ENCODE assay signal across 8 cellular contexts in genomic region chr12:57835366-57836288, GRCh38. TPM values are rescaled to one million over a fixed set of nuclear protein-coding genes. Genes with fewer than 3 reads are reported as not detected.
DNase-seq lines count a peak whose midpoint lies in the region; ATAC-seq, FAIRE-seq and TF ChIP-seq lines count a peak whose summit lies in the region.

No MANE protein-coding gene starts in this region.

- 0 out of 2 replicates have a peak overlapping the region, but pooled peaks have one; percentile 63 for H3K27ac ChIP-seq in HUES64 (ENCODE audit: low read depth, low read length)
- peak overlapping the region; percentile 75 for H3K27ac ChIP-seq in GM12878 (ENCODE audit: control insufficient read depth, insufficient read depth)
- peak overlapping the region; percentile 59 for H3K27ac ChIP-seq in muscle layer of colon (ENCODE audit: low read depth, low read length)

- peaks cover 58% of the 10 kb centered on the region for H3K4me1 ChIP-seq in HUES64 (ENCODE audit: insufficient read depth, low read length)
- peaks cover 89% of the 10 kb centered on the region for H3K4me1 ChIP-seq in GM12878 (ENCODE audit: control insufficient read depth, insufficient read depth, low read length)
- H3K4me1 ChIP-seq in muscle layer of colon (ENCODE audit: insufficient read depth, low read length) = peaks cover 94% of the 10 kb centered on the region

- no peak for FAIRE-seq in GM12878 (lab: Jason Lieb, UNC)

- ATAC-seq in GM12878 (no peak), GM19467 (IDR thresholded peaks at IDR 0.05; ENCODE audit: unreplicated experiment) (no peak), HG02981 (IDR thresholded peaks at IDR 0.05; ENCODE audit: unreplicated experiment) (no peak)

- no peak for TF ChIP-seq RAD21 in GM12878 (IDR thresholded peaks at IDR 0.05; ENCODE audit: insufficient read depth, low read depth, low read length)

- peak overlapping the region; percentile 51 for H3K4me2 ChIP-seq in GM12878 (ENCODE audit: control insufficient read depth, insufficient read depth)

- H3K9ac ChIP-seq in HUES64 (ENCODE audit: low read depth, low read length) = no peak overlapping the region; the same call in 1 of the 2 replicates
- peak overlapping the region; percentile 52 for H3K9ac ChIP-seq in GM12878 (ENCODE audit: control insufficient read depth, insufficient read depth, low read length)
- peak overlapping the region; percentile 13 for H3K9ac ChIP-seq in muscle layer of colon (ENCODE audit: low read length)

- TF ChIP-seq CTCF in AG04449 (IDR thresholded peaks at IDR 0.05; ENCODE audit: insufficient read depth, low read length, missing control alignments) (no peak), GM12878 (IDR thresholded peaks at IDR 0.05 in 2 of 3, conservative IDR thresholded peaks at IDR 0.05 in 1 of 3; ENCODE audit: control insufficient read depth in 2 of 3, extremely low read depth in 1 of 3, insufficient read depth in 1 of 3, low read depth in 3 of 3, low read length in 3 of 3) (no peak)

- no peaks in the 10 kb centered on the region for H3K9me3 ChIP-seq in HUES64 (ENCODE audit: insufficient read depth, low read depth, low read length)
- no peaks in the 10 kb centered on the region for H3K9me3 ChIP-seq in GM12878 (replicated peaks; ENCODE audit: control insufficient read depth, insufficient read depth, low read length)
- no peaks in the 10 kb centered on the region for H3K9me3 ChIP-seq in muscle layer of colon (ENCODE audit: low read length)

- SMC1A ChIA-PET in GM12878 (lab: Charles Lee; ENCODE audit: uncharacterized antibody, unreplicated experiment) = interaction anchor here (0.7 to 17.6 kb wide), 13 partner anchors 8 to 98 kb away, joined by 3 to 416 read pairs (median 3); partner anchors contain the start of gene TSFM

- TF ChIP-seq EP300 in GM12878 (IDR thresholded peaks at IDR 0.05; ENCODE audit: borderline replicate concordance in 1 of 2, control insufficient read depth in 1 of 2, low read depth in 2 of 2, low read length in 2 of 2) = no peak

- in situ Hi-C loops in GM12878 (cut with MboI) = no loop called here

- CTCF ChIA-PET in AG04449 (lab: Yijun Ruan, JAX) = interaction anchor here (1.0 to 18.0 kb wide), 8 partner anchors 9 to 67 kb away, joined by 3 to 484 read pairs (median 4); partner anchors contain the start of gene TSFM
- CTCF ChIA-PET in GM12878 (lab: Yijun Ruan, JAX) = interaction anchor here (0.9 to 8.4 kb wide), 7 partner anchors 10 to 79 kb away, joined by 3 to 226 read pairs (median 10); partner anchors contain the start of genes CTDSP2 and TSFM

- H3K4me3 ChIP-seq in AG04449 (ENCODE audit: low read depth, low read length) (peak overlapping the region; percentile 8), HUES64 (ENCODE audit: low read length) (no peak overlapping the region), GM12878 (peak overlapping the region; percentile 46), muscle layer of colon (ENCODE audit: low read depth in 1 of 2, low read length in 2 of 2) (peak overlapping the region in 1 of 2 donors; percentile 33)

- WGBS in HUES64 = 89% methylated on average over 9 of the region's 9 CpGs
- WGBS in GM12878 (ENCODE audit: insufficient coverage, insufficient replicate concordance, low lambda C conversion rate, missing lambda C conversion rate) = 68% methylated on average over 9 of the region's 9 CpGs

- POLR2A ChIA-PET in AG04449 (lab: Yijun Ruan, JAX) = interaction anchor here (0.5 to 2.8 kb wide), 7 partner anchors 9 to 1483 kb away, joined by 3 to 15 read pairs (median 8); partner anchors contain the start of gene CTDSP2
- POLR2A ChIA-PET in GM12878 (lab: Charles Lee) = interaction anchor here (1.1 to 8.1 kb wide), 4 partner anchors 10 to 105 kb away, joined by 3 to 112 read pairs (median 15); partner anchors contain the start of genes ATP23, CTDSP2, EEF1AKMT3 and METTL1

- no peaks in the 10 kb centered on the region for H3K27me3 ChIP-seq in HUES64 (ENCODE audit: insufficient read depth, low read length)
- H3K27me3 ChIP-seq in GM12878 (replicated peaks in 1 of 2; ENCODE audit: control insufficient read depth in 2 of 2, insufficient read depth in 2 of 2, low read length in 1 of 2) = no peaks in the 10 kb centered on the region
- no peaks in the 10 kb centered on the region for H3K27me3 ChIP-seq in muscle layer of colon (ENCODE audit: control insufficient read depth in 1 of 2, insufficient read depth in 2 of 2, low read length in 2 of 2)

- no TSS peak for BruUV-seq in GM12878 (replicated peaks; lab: Mats Ljungman, UMichigan)

- H3K79me2 ChIP-seq in GM12878 (ENCODE audit: control insufficient read depth, insufficient read depth, low read length) = peaks cover 78% of the 10 kb centered on the region

- DNase-seq in AG04449 (ENCODE audit: low read depth, low spot score) = no peak
- no peak for DNase-seq in GM12878 (ENCODE audit: low read depth, low spot score)
- DNase-seq in GOT3 (lab: John Stamatoyannopoulos, UW) = no peak
- no peak for DNase-seq in NCI-H2029 treated with DMSO at 0.1 percent for 48 hours (lab: John Stamatoyannopoulos, UW)

- peaks cover 2% of the 10 kb centered on the region for H4K20me1 ChIP-seq in GM12878 (ENCODE audit: control insufficient read depth, insufficient read depth)

- no peak overlapping the region for H2AFZ ChIP-seq in GM12878 (ENCODE audit: control insufficient read depth, low read depth, low read length)

- RAD21 ChIA-PET in GM12878 (lab: Charles Lee; ENCODE audit: unreplicated experiment) = interaction anchor here (0.6 to 8.5 kb wide), 5 partner anchors 10 to 626 kb away, joined by 3 to 273 read pairs (median 3); partner anchors contain the start of gene CTDSP2

- no peak for TF ChIP-seq POLR2A in GM12878 (IDR thresholded peaks at IDR 0.05; ENCODE audit: low read depth, low read length)

- intact Hi-C loops in GM12878 (cut with micrococcal nuclease; ENCODE audit: unreplicated experiment) = no loop called here

- no peaks in the 10 kb centered on the region for H3K36me3 ChIP-seq in HUES64 (ENCODE audit: insufficient read depth, low read length)
- no peaks in the 10 kb centered on the region for H3K36me3 ChIP-seq in GM12878 (ENCODE audit: control insufficient read depth in 2 of 2, insufficient read depth in 2 of 2, low read length in 1 of 2)
- H3K36me3 ChIP-seq in muscle layer of colon (ENCODE audit: insufficient read depth, low read length) = peaks cover 6% of the 10 kb centered on the region

RNA-seq across cellular contexts. Expression of gene CTDSP2, which starts 10.9 kb away (rescaled TPM):
- 54.8 TPM for polyA plus RNA-seq in HUES64 (2013, experiment 1 of 2)
- polyA plus RNA-seq in HUES64 (2013, experiment 2 of 2) = 65.4 TPM
- total RNA-seq in GM12878 (2013; cell fraction: nucleolus; rRNA removed) = 60.6 and 61.3 TPM in 2 replicates
- total RNA-seq in GM12878 (2014; rRNA removed) = 65.8 and 73.1 TPM in 2 replicates
- total RNA-seq in GM12878 (2014; rRNA removed; fragmentation: Illumina TruSeq; extraction: Trizol) = 42.5 and 44.9 TPM in 2 replicates
- 98.2 and 99.5 TPM in 2 replicates for total RNA-seq in GM12878 (2021)
- 43.7 TPM for polyA plus RNA-seq in GM12878 (2011; ENCODE audit: low read depth)
- polyA plus RNA-seq in GM12878 (2011; rRNA removed) = 55.8 and 82.2 TPM in 2 replicates
- 107 and 130 TPM in 2 replicates for polyA plus RNA-seq in GM12878 (2011; cell fraction: cytosol; rRNA removed)
- polyA plus RNA-seq in GM12878 (2011; cell fraction: nucleus; rRNA removed) = 96.3 and 105 TPM in 2 replicates
- polyA plus RNA-seq in GM12878 (2012) = 55.5 and 61.5 TPM in 2 replicates
- 60.8 and 79.9 TPM in 2 replicates for polyA plus RNA-seq in GM12878 (2014; fragmentation: Illumina TruSeq; extraction: Trizol)
- 10 to 100 TPM; 17.3 to 19.0 TPM for polyA plus RNA-seq in GM12878 (2014; fragmentation: Nextera tagmentation; extraction: Ambion mirVana)
- polyA plus RNA-seq in GM12878 (2014; rRNA removed) = 72.6 and 76.7 TPM in 2 replicates
- 10 to 100 TPM; 33.0 to 40.7 TPM for polyA plus RNA-seq in GM12878 (2016; fragmentation: Nextera tagmentation; extraction: Ambion mirVana)
- 87.3 and 116 TPM in 2 replicates for polyA minus RNA-seq in GM12878 (2011; rRNA and poly(A)+ RNA removed)
- polyA minus RNA-seq in GM12878 (2011; cell fraction: cytosol; rRNA and poly(A)+ RNA removed) = 35.7 and 38.5 TPM in 2 replicates
- polyA minus RNA-seq in GM12878 (2011; cell fraction: nucleus; rRNA and poly(A)+ RNA removed) = 43.9 and 46.0 TPM in 2 replicates

RNA-seq across cellular contexts. Expression of gene AVIL, which starts 17.1 kb away (rescaled TPM):
- polyA plus RNA-seq in HUES64 (2013, experiment 1 of 2) = 0.25 TPM
- polyA plus RNA-seq in HUES64 (2013, experiment 2 of 2) = not detected
- total RNA-seq in GM12878 (2013; cell fraction: nucleolus; rRNA removed) = 1.3 and 1.6 TPM in 2 replicates
- 0.71 and 0.79 TPM in 2 replicates for total RNA-seq in GM12878 (2014; rRNA removed)
- total RNA-seq in GM12878 (2014; rRNA removed; fragmentation: Illumina TruSeq; extraction: Trizol) = 0.85 and 0.97 TPM in 2 replicates
- total RNA-seq in GM12878 (2021) = 0.48 and 1.1 TPM in 2 replicates
- 0.30 TPM for polyA plus RNA-seq in GM12878 (2011; ENCODE audit: low read depth)
- 0.42 and 0.49 TPM in 2 replicates for polyA plus RNA-seq in GM12878 (2011; rRNA removed)
- 0.13 and 0.18 TPM in 2 replicates for polyA plus RNA-seq in GM12878 (2011; cell fraction: cytosol; rRNA removed)
- 1.7 and 1.9 TPM in 2 replicates for polyA plus RNA-seq in GM12878 (2011; cell fraction: nucleus; rRNA removed)
- 0.73 and 0.87 TPM in 2 replicates for polyA plus RNA-seq in GM12878 (2012)
- polyA plus RNA-seq in GM12878 (2014; fragmentation: Illumina TruSeq; extraction: Trizol) = 0.93 and 1.5 TPM in 2 replicates
- polyA plus RNA-seq in GM12878 (2014; fragmentation: Nextera tagmentation; extraction: Ambion mirVana) = under 1 TPM; 0.53 to 0.68 TPM
- 0.76 and 1.5 TPM in 2 replicates for polyA plus RNA-seq in GM12878 (2014; rRNA removed)
- polyA plus RNA-seq in GM12878 (2016; fragmentation: Nextera tagmentation; extraction: Ambion mirVana) = under 1 TPM; 0.83 to 0.84 TPM
- 0.66 and 0.77 TPM in 2 replicates for polyA minus RNA-seq in GM12878 (2011; rRNA and poly(A)+ RNA removed)
- polyA minus RNA-seq in GM12878 (2011; cell fraction: cytosol; rRNA and poly(A)+ RNA removed) = not detected in 2 replicates
- 0.48 TPM in 1 of 2 replicates, not detected in the other for polyA minus RNA-seq in GM12878 (2011; cell fraction: nucleus; rRNA and poly(A)+ RNA removed)

RNA-seq across cellular contexts. Expression of gene TSFM, which starts 53.0 kb away (rescaled TPM):
- polyA plus RNA-seq in HUES64 (2013, experiment 1 of 2) = 30.4 TPM
- 31.9 TPM for polyA plus RNA-seq in HUES64 (2013, experiment 2 of 2)
- 13.6 and 15.4 TPM in 2 replicates for total RNA-seq in GM12878 (2013; cell fraction: nucleolus; rRNA removed)
- total RNA-seq in GM12878 (2014; rRNA removed) = 35.2 and 36.7 TPM in 2 replicates
- 35.1 and 38.9 TPM in 2 replicates for total RNA-seq in GM12878 (2014; rRNA removed; fragmentation: Illumina TruSeq; extraction: Trizol)
- 47.0 and 51.6 TPM in 2 replicates for total RNA-seq in GM12878 (2021)
- 14.3 TPM for polyA plus RNA-seq in GM12878 (2011; ENCODE audit: low read depth)
- polyA plus RNA-seq in GM12878 (2011; rRNA removed) = 36.8 and 40.8 TPM in 2 replicates
- 27.3 and 32.5 TPM in 2 replicates for polyA plus RNA-seq in GM12878 (2011; cell fraction: cytosol; rRNA removed)
- 15.2 and 19.4 TPM in 2 replicates for polyA plus RNA-seq in GM12878 (2011; cell fraction: nucleus; rRNA removed)
- 28.8 and 29.7 TPM in 2 replicates for polyA plus RNA-seq in GM12878 (2012)
- polyA plus RNA-seq in GM12878 (2014; fragmentation: Illumina TruSeq; extraction: Trizol) = 44.2 and 45.7 TPM in 2 replicates
- 100 to 1,000 TPM; 113 to 132 TPM for polyA plus RNA-seq in GM12878 (2014; fragmentation: Nextera tagmentation; extraction: Ambion mirVana)
- polyA plus RNA-seq in GM12878 (2014; rRNA removed) = 43.0 and 46.7 TPM in 2 replicates
- 10 to 100 TPM; 96.6 to 96.8 TPM for polyA plus RNA-seq in GM12878 (2016; fragmentation: Nextera tagmentation; extraction: Ambion mirVana)
- polyA minus RNA-seq in GM12878 (2011; rRNA and poly(A)+ RNA removed) = 7.5 and 12.4 TPM in 2 replicates
- polyA minus RNA-seq in GM12878 (2011; cell fraction: cytosol; rRNA and poly(A)+ RNA removed) = 6.7 and 9.7 TPM in 2 replicates
- polyA minus RNA-seq in GM12878 (2011; cell fraction: nucleus; rRNA and poly(A)+ RNA removed) = 4.4 and 8.9 TPM in 2 replicates
